Comparison of ENCODE assay signal across 26 cellular contexts in the genomic region with DNA sequence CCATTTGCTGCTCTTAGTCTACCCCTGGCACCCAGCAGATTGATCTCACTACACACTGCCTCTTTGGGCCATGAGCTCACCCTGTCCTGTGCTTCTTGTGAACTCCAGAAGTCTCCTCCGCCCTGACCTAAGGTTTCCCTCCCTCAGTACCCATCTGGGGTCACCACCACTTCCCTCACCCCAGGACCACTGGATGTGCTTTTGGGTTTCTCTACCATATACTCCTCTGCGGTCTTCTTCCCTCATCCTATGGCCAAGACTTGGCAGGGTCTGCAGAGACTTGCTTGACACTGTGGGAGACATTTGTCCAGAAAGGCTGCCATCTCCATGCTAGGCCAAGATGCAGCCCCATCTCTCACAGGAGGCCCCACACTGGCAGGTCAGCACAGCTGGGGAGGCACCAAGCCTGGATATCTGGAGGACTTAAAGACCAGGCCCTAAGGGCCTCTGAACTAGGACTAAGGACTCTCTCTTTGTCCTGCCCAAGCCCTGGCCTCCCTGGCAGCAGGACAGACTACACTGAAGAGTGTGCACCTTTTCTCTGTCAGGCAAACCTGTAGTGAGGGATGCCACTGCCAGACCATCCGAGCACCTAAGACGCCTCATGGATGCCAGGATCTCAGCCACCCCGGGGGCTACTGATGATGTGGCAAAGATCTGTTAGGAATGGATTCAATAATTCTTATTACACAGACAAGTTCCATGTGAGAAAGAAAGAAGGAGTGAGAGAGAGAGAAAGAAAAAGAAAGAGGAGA.
"Had no signal": no experiment of that assay in that cellular context is flagged by ENCODE, and none has a peak within 500 bp of the region (broad histone marks: within the 10 kb centered on the region; RNA-seq: fewer than 3 reads in every experiment).

No MANE protein-coding gene starts in this region.

- H3K4me1 ChIP-seq: ascending aorta, SJCRH30 had no signal

- H3K4me3 ChIP-seq: ascending aorta, cardiac muscle cell, MG63, SJCRH30, SK-N-MC had no signal

- DNase-seq: activated CD4-positive, alpha-beta T cell treated with anti-CD3 and anti-CD28 coated beads, Interleukin-2, amount 10 ng/mL, durations not matched to agents 24 days and 14 days; activated CD4-positive, alpha-beta T cell treated with anti-CD3 and anti-CD28 coated beads, Interleukin-2, amount 50 U/mL, for 48 hours; activated CD8-positive, alpha-beta T cell treated with anti-CD3 and anti-CD28 coated beads, Interleukin-2, amount 10 ng/mL, durations not matched to agents 7 days and 5 days; activated gamma-delta T cell treated with Interleukin-2 at 50 U/mL for 16 hours; activated naive CD4-positive, alpha-beta T cell treated with anti-CD3 and anti-CD28 coated beads, Interleukin-2, amount 50 U/mL, for 16 hours; activated naive CD8-positive, alpha-beta T cell treated with anti-CD3 and anti-CD28 coated beads for 36 hours; activated T-cell treated with anti-CD3 and anti-CD28 coated beads, Interleukin-2, amount 50 U/mL, for 24 hours; amniotic stem cell; Kasumi-1; KG1; MG63; NCI-H1048; NCI-H1105 treated with DMSO at 0.1 percent for 48 hours; NCI-H1436; NCI-H1694; NCI-H1930; NCI-H2081 treated with DMSO at 0.1 percent for 48 hours; NCI-H226; SHP77 had no signal

- H3K4me3 Mint-ChIP-seq: activated CD4-positive, alpha-beta T cell treated with anti-CD3 and anti-CD28 coated beads, Interleukin-2, amount 10 ng/mL, durations not matched to agents 24 days and 14 days; activated CD8-positive, alpha-beta T cell treated with anti-CD3 and anti-CD28 coated beads, Interleukin-2, amount 10 ng/mL, durations not matched to agents 7 days and 5 days; activated naive CD8-positive, alpha-beta T cell treated with anti-CD3 and anti-CD28 coated beads for 36 hours; activated T-cell treated with anti-CD3 and anti-CD28 coated beads, Interleukin-2, amount 50 U/mL, for 24 hours; central memory CD8-positive, alpha-beta T cell; T-helper 2 cell treated with Interferon-gamma antibody and Interleukin-4, amounts not matched to agents 5 μg/mL and 100 μg/mL, for 36 hours had no signal

- H3K9me3 Mint-ChIP-seq: activated CD4-positive, alpha-beta T cell treated with anti-CD3 and anti-CD28 coated beads, Interleukin-2, amount 10 ng/mL, durations not matched to agents 24 days and 14 days; activated naive CD8-positive, alpha-beta T cell treated with anti-CD3 and anti-CD28 coated beads for 36 hours; activated T-cell treated with anti-CD3 and anti-CD28 coated beads, Interleukin-2, amount 50 U/mL, for 24 hours; central memory CD8-positive, alpha-beta T cell; T-helper 2 cell treated with Interferon-gamma antibody and Interleukin-4, amounts not matched to agents 5 μg/mL and 100 μg/mL, for 36 hours had no signal

- H3K4me1 Mint-ChIP-seq: activated CD4-positive, alpha-beta T cell treated with anti-CD3 and anti-CD28 coated beads, Interleukin-2, amount 10 ng/mL, durations not matched to agents 24 days and 14 days; activated naive CD8-positive, alpha-beta T cell treated with anti-CD3 and anti-CD28 coated beads for 36 hours; central memory CD8-positive, alpha-beta T cell had no signal

- H3K9me3 ChIP-seq: ascending aorta, MG63, SJCRH30 had no signal

- H3K27me3 ChIP-seq: ascending aorta, MG63, SJCRH30 had no signal

- H3K36me3 Mint-ChIP-seq: activated naive CD8-positive, alpha-beta T cell treated with anti-CD3 and anti-CD28 coated beads for 36 hours had no signal

- ATAC-seq: activated CD8-positive, alpha-beta T cell treated with anti-CD3 and anti-CD28 coated beads, Interleukin-2, amount 10 ng/mL, durations not matched to agents 7 days and 5 days; Panc1 had no signal

- H3K27ac Mint-ChIP-seq: activated CD4-positive, alpha-beta T cell treated with anti-CD3 and anti-CD28 coated beads, Interleukin-2, amount 10 ng/mL, durations not matched to agents 24 days and 14 days; activated CD8-positive, alpha-beta T cell treated with anti-CD3 and anti-CD28 coated beads, Interleukin-2, amount 10 ng/mL, durations not matched to agents 7 days and 5 days; activated naive CD8-positive, alpha-beta T cell treated with anti-CD3 and anti-CD28 coated beads for 36 hours; activated T-cell treated with anti-CD3 and anti-CD28 coated beads, Interleukin-2, amount 50 U/mL, for 24 hours; T-helper 2 cell treated with Interferon-gamma antibody and Interleukin-4, amounts not matched to agents 5 μg/mL and 100 μg/mL, for 36 hours had no signal

- H3K27ac ChIP-seq: ascending aorta, cardiac muscle cell, SJCRH30, SK-N-MC had no signal

- H3K36me3 ChIP-seq: ascending aorta, cardiac muscle cell, MG63, SJCRH30 had no signal
